20 cellular contexts compared by ENCODE assay signal in genomic region chr2:55054076-55054475, GRCh38. TPM values are rescaled to one million over a fixed set of nuclear protein-coding genes. Genes with fewer than 3 reads are reported as not detected.
A peak's percentile ranks its signal among the peaks of the same experiment; 100 is the strongest.
DNase-seq lines count a peak whose midpoint lies in the region; ATAC-seq and TF ChIP-seq lines count a peak whose summit lies in the region.
"Had no signal": no experiment of that assay in that cellular context is flagged by ENCODE, and none has a peak within 500 bp of the region (broad histone marks: within the 10 kb centered on the region; RNA-seq: fewer than 3 reads in every experiment).

No MANE protein-coding gene starts in this region.

- 97 to 98% methylated on average over 2 of the region's 2 CpGs for WGBS in aorta, 2 donors
- 100% methylated on average over 2 of the region's 2 CpGs; no CpG with 5 or more reads in 1 of the 2 experiments for WGBS in endodermal cell (ENCODE audit: insufficient coverage in 1 of 2, insufficient read length in 1 of 2), 2 experiments

- no peak overlapping the region for H3K4me3 Mint-ChIP-seq in activated naive CD4-positive, alpha-beta T cell treated with anti-CD3 and anti-CD28 coated beads, Interleukin-2, amount 10 ng/mL, durations not matched to agents 7 days and 5 days
- H3K4me3 Mint-ChIP-seq in activated T-helper 17 cell treated with anti-CD3 and anti-CD28 coated beads, Interleukin-2, amount 50 U/mL, for 72 hours, result peak overlapping the region; percentile 42
- H3K4me3 Mint-ChIP-seq in stimulated activated naive CD8-positive, alpha-beta T cell treated with anti-CD3 and anti-CD28 coated beads, Interleukin-15, amount 100 ng/mL, for 72 hours, result peak overlapping the region; percentile 29 to 61
- H3K4me3 Mint-ChIP-seq in endodermal cell, result no peak overlapping the region
- H3K4me3 Mint-ChIP-seq: HFFc6 had no signal

- H4K20me1 ChIP-seq in KMS-11 (ENCODE audit: insufficient read depth), result no peaks in the 10 kb centered on the region

- H3K4me3 ChIP-seq in KMS-11 (IDR thresholded peaks at IDR 0.05; ENCODE audit: insufficient read depth, low read depth, low read length) (peak overlapping the region; percentile 65), aorta (ENCODE audit: low read length in 2 of 2) (no peak overlapping the region), endodermal cell (ENCODE audit: low read length) (no peak overlapping the region)
- H3K4me3 ChIP-seq: esophagus squamous epithelium had no signal

- peaks cover 37% of the 10 kb centered on the region for H3K4me1 Mint-ChIP-seq in activated naive CD4-positive, alpha-beta T cell treated with anti-CD3 and anti-CD28 coated beads, Interleukin-2, amount 10 ng/mL, durations not matched to agents 7 days and 5 days
- peaks cover 15% of the 10 kb centered on the region for H3K4me1 Mint-ChIP-seq in activated T-helper 17 cell treated with anti-CD3 and anti-CD28 coated beads, Interleukin-2, amount 50 U/mL, for 72 hours
- peaks cover 33% of the 10 kb centered on the region for H3K4me1 Mint-ChIP-seq in stimulated activated naive CD8-positive, alpha-beta T cell treated with anti-CD3 and anti-CD28 coated beads, Interleukin-15, amount 100 ng/mL, for 72 hours
- H3K4me1 Mint-ChIP-seq in endodermal cell, result peaks cover 10% of the 10 kb centered on the region

- intact Hi-C loops in aorta (cut with DNase I), result loop anchor here in 1 of 2 donors (5.0 kb wide), 1 partner anchor 43 kb away; no protein-coding TSS in a partner anchor

- DNase-seq in activated naive CD4-positive, alpha-beta T cell treated with anti-CD3 and anti-CD28 coated beads, Interleukin-2, amount 10 ng/mL, durations not matched to agents 7 days and 5 days, result no peak
- DNase-seq in activated naive CD4-positive, alpha-beta T cell treated with anti-CD3 and anti-CD28 coated beads, Interleukin-2, amount 50 U/mL, for 72 hours (ENCODE audit: low spot score in 2 of 2), result no peak
- no peak for DNase-seq in stimulated activated naive CD8-positive, alpha-beta T cell treated with anti-CD3 and anti-CD28 coated beads, Interleukin-15, amount 100 ng/mL, for 72 hours
- DNase-seq in aorta (no peak), endodermal cell (no peak)
- DNase-seq in activated CD8-positive, alpha-beta memory T cell treated with anti-CD3 and anti-CD28 coated beads for 24 hours, result no peak
- DNase-seq: activated T-cell treated with anti-CD3 and anti-CD28 coated beads, Interleukin-2, amount 50 U/mL, for 48 hours; amygdala; caudate nucleus; EL; esophagus squamous epithelium; HFFc6; NCI-H1105 treated with DMSO at 0.1 percent for 48 hours; NCI-H748 treated with DMSO at 0.1 percent for 48 hours; nucleus accumbens; stimulated activated naive CD4-positive, alpha-beta T cell treated with Interleukin-2 at 50 U/mL for 16 hours; SW 1271 had no signal

- peaks cover 4% of the 10 kb centered on the region; the same call in 1 of the 2 replicates for H3K79me2 ChIP-seq in KMS-11 (ENCODE audit: insufficient read depth, low read depth)

- H3K27me3 Mint-ChIP-seq in activated naive CD4-positive, alpha-beta T cell treated with anti-CD3 and anti-CD28 coated beads, Interleukin-2, amount 10 ng/mL, durations not matched to agents 7 days and 5 days, result no peaks in the 10 kb centered on the region
- H3K27me3 Mint-ChIP-seq in activated T-helper 17 cell treated with anti-CD3 and anti-CD28 coated beads, Interleukin-2, amount 50 U/mL, for 72 hours, result no peaks in the 10 kb centered on the region
- H3K27me3 Mint-ChIP-seq in stimulated activated naive CD8-positive, alpha-beta T cell treated with anti-CD3 and anti-CD28 coated beads, Interleukin-15, amount 100 ng/mL, for 72 hours, result no peaks in the 10 kb centered on the region
- no peaks in the 10 kb centered on the region for H3K27me3 Mint-ChIP-seq in endodermal cell (ENCODE audit: insufficient read depth)

- no peaks in the 10 kb centered on the region for H3K9me3 ChIP-seq in aorta (ENCODE audit: control insufficient read depth, low read length)
- no peaks in the 10 kb centered on the region for H3K9me3 ChIP-seq in endodermal cell (ENCODE audit: control insufficient read depth, low read length)
- H3K9me3 ChIP-seq: esophagus squamous epithelium had no signal

- CTCF ChIA-PET in activated naive CD4-positive, alpha-beta T cell treated with anti-CD3 and anti-CD28 coated beads, Interleukin-2, amount 10 ng/mL, durations not matched to agents 7 days and 5 days (lab: Charles Lee), result interaction anchor here (0.7 kb wide), 1 partner anchor 531 kb away, joined by 3 read pairs; no protein-coding TSS in a partner anchor

- no peak for ATAC-seq in activated naive CD4-positive, alpha-beta T cell treated with anti-CD3 and anti-CD28 coated beads, Interleukin-2, amount 50 U/mL, for 72 hours
- no peak for ATAC-seq in activated T-helper 17 cell treated with anti-CD3 and anti-CD28 coated beads, Interleukin-2, amount 50 U/mL, for 72 hours (replicated peaks)
- ATAC-seq in stimulated activated naive CD8-positive, alpha-beta T cell treated with anti-CD3 and anti-CD28 coated beads, Interleukin-15, amount 100 ng/mL, for 72 hours, result no peak
- ATAC-seq in aorta (ENCODE audit: low FRiP score), result no peak
- ATAC-seq: left lobe of liver had no signal

- H3K27ac Mint-ChIP-seq in activated naive CD4-positive, alpha-beta T cell treated with anti-CD3 and anti-CD28 coated beads, Interleukin-2, amount 10 ng/mL, durations not matched to agents 7 days and 5 days, result peak overlapping the region; percentile 84
- H3K27ac Mint-ChIP-seq in activated naive CD4-positive, alpha-beta T cell treated with anti-CD3 and anti-CD28 coated beads, Interleukin-2, amount 50 U/mL, for 72 hours, result no peak overlapping the region
- peak overlapping the region; percentile 52 for H3K27ac Mint-ChIP-seq in activated T-helper 17 cell treated with anti-CD3 and anti-CD28 coated beads, Interleukin-2, amount 50 U/mL, for 72 hours
- peak overlapping the region; percentile 59 to 79 for H3K27ac Mint-ChIP-seq in stimulated activated naive CD8-positive, alpha-beta T cell treated with anti-CD3 and anti-CD28 coated beads, Interleukin-15, amount 100 ng/mL, for 72 hours
- H3K27ac Mint-ChIP-seq in endodermal cell, result no peak overlapping the region
- H3K27ac Mint-ChIP-seq: HFFc6 had no signal

- H3K36me3 ChIP-seq in KMS-11 (ENCODE audit: insufficient read depth) (no peaks in the 10 kb centered on the region), aorta (ENCODE audit: control insufficient read depth in 1 of 2, insufficient read depth in 2 of 2, low read length in 1 of 2) (no peaks in the 10 kb centered on the region), endodermal cell (ENCODE audit: control insufficient read depth, insufficient read depth, low read length) (no peaks in the 10 kb centered on the region)
- H3K36me3 ChIP-seq: esophagus squamous epithelium had no signal

- H3K27me3 ChIP-seq in KMS-11 (ENCODE audit: insufficient read depth, low read depth) (no peaks in the 10 kb centered on the region), aorta (ENCODE audit: control insufficient read depth in 1 of 2, insufficient read depth in 2 of 2, low read length in 1 of 2) (no peaks in the 10 kb centered on the region), endodermal cell (ENCODE audit: control insufficient read depth, insufficient read depth, low read length, poor library complexity, severe bottlenecking) (no peaks in the 10 kb centered on the region)
- H3K27me3 ChIP-seq: esophagus squamous epithelium had no signal

- peaks cover 63% of the 10 kb centered on the region for H3K4me1 ChIP-seq in KMS-11 (ENCODE audit: low read depth, poor library complexity, severe bottlenecking)
- no peaks in the 10 kb centered on the region for H3K4me1 ChIP-seq in aorta (ENCODE audit: control insufficient read depth in 1 of 2, insufficient read depth in 2 of 2, low read length in 2 of 2)
- H3K4me1 ChIP-seq in endodermal cell (ENCODE audit: control insufficient read depth, insufficient read depth, low read length), result no peaks in the 10 kb centered on the region

- no peak overlapping the region for H2AFZ ChIP-seq in KMS-11 (ENCODE audit: low read depth)

- TF ChIP-seq CTCF in KMS-11 (conservative IDR thresholded peaks at IDR 0.05; ENCODE audit: low read depth, low read length), result no peak
- TF ChIP-seq CTCF in endodermal cell (conservative IDR thresholded peaks at IDR 0.05), result no peak

- H3K9ac ChIP-seq in KMS-11 (no peak overlapping the region), endodermal cell (ENCODE audit: extremely low read depth, low read length, poor library complexity, severe bottlenecking) (no peak overlapping the region)

- H3K9me3 Mint-ChIP-seq in activated naive CD4-positive, alpha-beta T cell treated with anti-CD3 and anti-CD28 coated beads, Interleukin-2, amount 10 ng/mL, durations not matched to agents 7 days and 5 days, result no peaks in the 10 kb centered on the region
- no peaks in the 10 kb centered on the region for H3K9me3 Mint-ChIP-seq in activated naive CD4-positive, alpha-beta T cell treated with anti-CD3 and anti-CD28 coated beads, Interleukin-2, amount 50 U/mL, for 72 hours
- H3K9me3 Mint-ChIP-seq in activated T-helper 17 cell treated with anti-CD3 and anti-CD28 coated beads, Interleukin-2, amount 50 U/mL, for 72 hours, result no peaks in the 10 kb centered on the region
- H3K9me3 Mint-ChIP-seq in stimulated activated naive CD8-positive, alpha-beta T cell treated with anti-CD3 and anti-CD28 coated beads, Interleukin-15, amount 100 ng/mL, for 72 hours, result no peaks in the 10 kb centered on the region
- H3K9me3 Mint-ChIP-seq in endodermal cell, result no peaks in the 10 kb centered on the region

- H3K36me3 Mint-ChIP-seq in activated naive CD4-positive, alpha-beta T cell treated with anti-CD3 and anti-CD28 coated beads, Interleukin-2, amount 10 ng/mL, durations not matched to agents 7 days and 5 days, result peaks cover 1% of the 10 kb centered on the region
- peaks cover 12 to 15% of the 10 kb centered on the region in 2 donors for H3K36me3 Mint-ChIP-seq in activated naive CD4-positive, alpha-beta T cell treated with anti-CD3 and anti-CD28 coated beads, Interleukin-2, amount 50 U/mL, for 72 hours
- peaks cover 12% of the 10 kb centered on the region for H3K36me3 Mint-ChIP-seq in activated T-helper 17 cell treated with anti-CD3 and anti-CD28 coated beads, Interleukin-2, amount 50 U/mL, for 72 hours (ENCODE audit: low read depth)
- H3K36me3 Mint-ChIP-seq in endodermal cell (ENCODE audit: low read depth), result no peaks in the 10 kb centered on the region

- H3K27ac ChIP-seq in KMS-11 (peak overlapping the region; percentile 59), aorta (ENCODE audit: low read depth in 1 of 2, low read length in 2 of 2) (no peak overlapping the region), endodermal cell (ENCODE audit: low read depth, low read length) (no peak overlapping the region)
- H3K27ac ChIP-seq: esophagus squamous epithelium had no signal

- H3K4me2 ChIP-seq in KMS-11, result peak overlapping the region; percentile 92

RNA-seq across cellular contexts. Expression of gene RTN4, which starts 3.8 kb away (rescaled TPM):
- total RNA-seq in activated naive CD4-positive, alpha-beta T cell treated with anti-CD3 and anti-CD28 coated beads, Interleukin-2, amount 50 U/mL, for 72 hours, result 10 to 100 TPM; 86.5 to 88.5 TPM
- 100 to 1,000 TPM in 1 of 2 donors, 10 to 100 TPM in 1; 74.9 to 131 TPM for total RNA-seq in activated T-helper 17 cell treated with anti-CD3 and anti-CD28 coated beads, Interleukin-2, amount 50 U/mL, for 72 hours
- total RNA-seq in aorta, result 100 to 1,000 TPM; 311 to 357 TPM
- 100 to 1,000 TPM; 125 to 163 TPM for polyA plus RNA-seq in aorta
- 100 to 1,000 TPM; 180 to 225 TPM for total RNA-seq in endodermal cell
- 248 TPM for polyA plus RNA-seq in endodermal cell (2013, experiment 1 of 2)
- polyA plus RNA-seq in endodermal cell (2013, experiment 2 of 2), result 241 TPM

Comparison
In these comparisons a context has a peak if more than half of its experiments do, and no peak if none do; other contexts are left out.
1. H3K27ac Mint-ChIP-seq: peak in activated naive CD4-positive, alpha-beta T cell treated with anti-CD3 and anti-CD28 coated beads, Interleukin-2, amount 10 ng/mL, durations not matched to agents 7 days and 5 days (single experiment), activated T-helper 17 cell treated with anti-CD3 and anti-CD28 coated beads, Interleukin-2, amount 50 U/mL, for 72 hours (single experiment) and stimulated activated naive CD8-positive, alpha-beta T cell treated with anti-CD3 and anti-CD28 coated beads, Interleukin-15, amount 100 ng/mL, for 72 hours (2 of 2); none in activated naive CD4-positive, alpha-beta T cell treated with anti-CD3 and anti-CD28 coated beads, Interleukin-2, amount 50 U/mL, for 72 hours (0 of 2) and endodermal cell (single experiment).
2. H3K4me3 Mint-ChIP-seq: peak in activated T-helper 17 cell treated with anti-CD3 and anti-CD28 coated beads, Interleukin-2, amount 50 U/mL, for 72 hours (single experiment) and stimulated activated naive CD8-positive, alpha-beta T cell treated with anti-CD3 and anti-CD28 coated beads, Interleukin-15, amount 100 ng/mL, for 72 hours (2 of 2); none in activated naive CD4-positive, alpha-beta T cell treated with anti-CD3 and anti-CD28 coated beads, Interleukin-2, amount 10 ng/mL, durations not matched to agents 7 days and 5 days (single experiment) and endodermal cell (single experiment).